Comparison of ENCODE assay signal across 8 cellular contexts in the genomic region with DNA sequence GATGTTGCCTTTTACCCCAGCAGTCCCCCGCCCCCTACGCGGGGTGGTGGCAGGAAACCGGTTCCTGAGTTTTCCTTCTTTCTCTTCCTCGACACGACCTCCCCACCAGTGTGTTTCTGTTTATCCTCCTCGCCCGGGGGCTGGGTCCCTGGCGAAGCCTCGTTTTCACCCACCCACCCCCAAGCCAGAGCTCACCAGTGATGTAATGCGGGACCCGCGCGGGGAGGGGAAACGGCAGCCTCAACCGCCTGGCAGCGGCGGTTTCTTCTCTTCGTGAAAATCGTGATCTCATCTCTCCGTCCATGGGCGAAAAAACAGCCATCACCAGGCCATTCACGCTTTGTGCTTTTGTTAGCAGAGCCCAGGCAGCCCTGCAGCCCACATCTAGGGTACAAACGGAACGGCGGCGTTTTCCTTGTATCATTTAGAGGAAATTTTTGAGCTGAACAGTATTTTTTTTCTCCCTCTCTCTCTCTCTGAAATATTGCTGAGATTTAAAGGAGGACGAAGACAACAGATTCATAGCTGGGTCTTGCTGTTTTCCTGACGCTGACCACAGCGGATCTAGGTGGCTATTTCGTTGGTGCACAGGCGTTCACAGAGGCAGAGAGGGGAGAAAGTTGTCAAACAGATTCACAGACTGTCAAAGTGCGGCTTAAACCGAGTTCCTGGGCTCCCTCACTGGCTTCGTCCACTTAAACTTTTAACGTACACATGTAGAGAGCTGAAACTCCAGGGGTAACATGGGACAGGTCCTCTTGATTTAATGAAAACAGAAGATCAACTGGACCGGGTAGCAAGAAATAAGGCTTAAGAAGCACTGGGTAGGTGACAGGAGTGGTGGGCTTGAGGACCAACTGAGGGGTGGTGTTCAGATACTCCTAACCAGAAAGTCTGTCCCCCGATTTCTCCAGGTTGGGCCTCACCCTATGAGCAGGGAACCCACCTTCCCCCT. TPM values are rescaled to one million over a fixed set of nuclear protein-coding genes. Genes with fewer than 3 reads are reported as not detected.
DNase-seq lines count a peak whose midpoint lies in the region; TF ChIP-seq lines count a peak whose summit lies in the region.

No MANE protein-coding gene starts in this region.

- TF ChIP-seq CTCF in OCI-LY3 (IDR thresholded peaks at IDR 0.05; ENCODE audit: low read depth, low read length) (no peak), ovary (IDR thresholded peaks at IDR 0.05) (no peak)

- H3K9ac ChIP-seq in OCI-LY3 (ENCODE audit: low read length) = peak overlapping the region; percentile 53

- no peak overlapping the region for H2AFZ ChIP-seq in OCI-LY3 (ENCODE audit: low read depth, low read length)

- H3K4me3 ChIP-seq in OCI-LY3 (ENCODE audit: low read length) = peak overlapping the region; percentile 84
- peak overlapping the region; percentile 31 to 56 for H3K4me3 ChIP-seq in esophagus (ENCODE audit: low read depth in 1 of 2, low read length in 2 of 2)
- H3K4me3 ChIP-seq in ovary = peak overlapping the region; percentile 51

- H3K9me3 ChIP-seq in OCI-LY3 (ENCODE audit: insufficient read depth, low read length) = no peaks in the 10 kb centered on the region
- no peaks in the 10 kb centered on the region for H3K9me3 ChIP-seq in esophagus (ENCODE audit: control insufficient read depth in 2 of 2, insufficient read depth in 1 of 2, low read depth in 1 of 2, low read length in 1 of 2)
- H3K9me3 ChIP-seq in ovary = no peaks in the 10 kb centered on the region

- no peak for TF ChIP-seq EP300 in ovary (IDR thresholded peaks at IDR 0.05)

- no peaks in the 10 kb centered on the region for H4K20me1 ChIP-seq in OCI-LY3 (ENCODE audit: insufficient read depth, low read length)

- H3K27me3 ChIP-seq in OCI-LY3 (ENCODE audit: low read depth, low read length) (no peaks in the 10 kb centered on the region), esophagus (ENCODE audit: control insufficient read depth in 1 of 2, insufficient read depth in 2 of 2, low read length in 2 of 2) (peaks cover 0 to 9% of the 10 kb centered on the region in 2 donors), ovary (no peaks in the 10 kb centered on the region)

- H3K36me3 ChIP-seq in OCI-LY3 (replicated peaks; ENCODE audit: low read depth, low read length) = no peaks in the 10 kb centered on the region
- H3K36me3 ChIP-seq in esophagus (ENCODE audit: control insufficient read depth in 2 of 2, insufficient read depth in 2 of 2, low read length in 1 of 2) = no peaks in the 10 kb centered on the region
- H3K36me3 ChIP-seq in ovary = no peaks in the 10 kb centered on the region

- peak overlapping the region; percentile 82 for H3K4me2 ChIP-seq in OCI-LY3 (ENCODE audit: low read length)

- DNase-seq in NOMO-1 (lab: John Stamatoyannopoulos, UW; ENCODE audit: unreplicated experiment in 2 of 2) = peak; percentile 25 to 41
- no peak for DNase-seq in NOMO-1 treated with dmso at 0.1 percent for 144 hours (lab: John Stamatoyannopoulos, UW; ENCODE audit: unreplicated experiment)
- DNase-seq in ovary = no peak
- DNase-seq in SIG-M5 (lab: John Stamatoyannopoulos, UW) = no peak
- DNase-seq in DMS79 (lab: John Stamatoyannopoulos, UW) = no peak
- no peak for DNase-seq in NCI-H82 (lab: John Stamatoyannopoulos, UW)

- WGBS in esophagus, 2 donors = 27 to 28% methylated on average over 36 to 38 of the region's 38 CpGs
- 19 to 23% (median 21%) methylated on average over 38 of the region's 38 CpGs for WGBS in ovary, 3 donors

- H3K27ac ChIP-seq in OCI-LY3 (ENCODE audit: low read length) (no peak overlapping the region), esophagus (ENCODE audit: low read depth in 2 of 2, low read length in 1 of 2) (no peak overlapping the region), ovary (peak overlapping the region in 1 of 2 donors; percentile 46)

- H3K4me1 ChIP-seq in OCI-LY3 (ENCODE audit: low read length) (no peaks in the 10 kb centered on the region), esophagus (ENCODE audit: control insufficient read depth in 2 of 2, insufficient read depth in 2 of 2, low read length in 1 of 2) (peaks cover 2 to 7% of the 10 kb centered on the region in 2 donors), ovary (ENCODE audit: insufficient read depth) (peaks cover 3% of the 10 kb centered on the region)

- H3K79me2 ChIP-seq in OCI-LY3 (ENCODE audit: low read length) = no peaks in the 10 kb centered on the region

- intact Hi-C loops in ovary (cut with DNase I) = no loop called here

- no peak for TF ChIP-seq POLR2A in ovary (IDR thresholded peaks at IDR 0.05)

RNA-seq across cellular contexts. Expression of a gene that starts 21.9 kb away (rescaled TPM):
- polyA plus RNA-seq in esophagus = not detected
- total RNA-seq in ovary = not detected
- polyA plus RNA-seq in ovary = not detected

Comparison
In these comparisons a context has a peak if more than half of its experiments do, and no peak if none do; other contexts are left out.
1. DNase-seq: peak in NOMO-1 (2 of 2); none in NOMO-1 treated with dmso at 0.1 percent for 144 hours (single experiment), ovary (0 of 5), SIG-M5 (single experiment), DMS79 (single experiment) and NCI-H82 (single experiment).
2. Peak in every context shown above with its lines, with median percentiles within 50 percentile points of each other: H3K4me3 ChIP-seq.